12 cellular contexts compared by ENCODE assay signal in the genomic region with DNA sequence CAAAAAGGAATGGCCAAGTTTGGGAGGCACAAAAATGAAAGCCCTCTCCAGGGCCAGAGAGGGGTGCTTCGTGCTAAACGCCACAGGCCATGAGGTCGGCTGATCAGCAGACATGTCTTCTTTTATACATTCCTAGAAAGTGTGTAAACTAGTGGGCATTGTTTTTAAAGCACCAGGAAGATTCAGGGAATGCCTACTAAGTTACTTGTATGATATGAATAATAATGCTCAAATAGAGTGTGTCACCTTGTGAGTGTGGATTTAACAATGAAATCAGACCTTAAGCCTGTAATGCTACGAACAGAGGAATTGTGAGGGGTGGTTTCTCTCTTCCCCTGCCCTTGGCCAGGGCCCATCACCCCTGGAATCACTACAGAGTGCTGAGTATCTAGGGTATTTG.
DNase-seq lines count a peak whose midpoint lies in the region; ATAC-seq and TF ChIP-seq lines count a peak whose summit lies in the region.
"Had no signal": no experiment of that assay in that cellular context is flagged by ENCODE, and none has a peak within 500 bp of the region (broad histone marks: within the 10 kb centered on the region; RNA-seq: fewer than 3 reads in every experiment).

No MANE protein-coding gene starts in this region.

- H3K27ac Mint-ChIP-seq in activated T-cell treated with anti-CD3 and anti-CD28 coated beads, Interleukin-2, amount 50 U/mL, for 24 hours, result peak overlapping the region; percentile 91
- peak overlapping the region; percentile 35 for H3K27ac Mint-ChIP-seq in activated B cell treated with CpG ODN at 0.5 μM for 24 hours
- H3K27ac Mint-ChIP-seq: neural progenitor cell had no signal

- DNase-seq in activated T-cell treated with anti-CD3 and anti-CD28 coated beads, Interleukin-2, amount 50 U/mL, for 24 hours, result no peak
- DNase-seq in activated T-cell treated with anti-CD3 and anti-CD28 coated beads for 4 hours, result no peak
- no peak for DNase-seq in activated B cell treated with CpG ODN at 0.5 μM for 24 hours
- no peak for DNase-seq in hepatocyte (ENCODE audit: low spot score)
- no peak for DNase-seq in smooth muscle cell (lab: John Stamatoyannopoulos, UW; ENCODE audit: unreplicated experiment)
- no peak for DNase-seq in coronary artery (ENCODE audit: low spot score)
- no peak for DNase-seq in activated CD4-positive, CD25-positive, alpha-beta regulatory T cell (lab: John Stamatoyannopoulos, UW)
- DNase-seq: activated CD4-positive, alpha-beta T cell treated with anti-CD3 and anti-CD28 coated beads for 1 hour; colonic mucosa had no signal

- no peaks in the 10 kb centered on the region for H3K36me3 ChIP-seq in hepatocyte (replicated peaks; ENCODE audit: insufficient read depth, low read depth)
- no peaks in the 10 kb centered on the region for H3K36me3 ChIP-seq in smooth muscle cell (ENCODE audit: low read depth)
- H3K36me3 ChIP-seq: colonic mucosa, neural progenitor cell had no signal

- no peaks in the 10 kb centered on the region for H4K20me1 ChIP-seq in hepatocyte (ENCODE audit: insufficient read depth, poor library complexity, severe bottlenecking)
- H4K20me1 ChIP-seq in smooth muscle cell (ENCODE audit: low read depth), result no peaks in the 10 kb centered on the region

- no peaks in the 10 kb centered on the region for H3K9me2 ChIP-seq in hepatocyte (replicated peaks; ENCODE audit: insufficient read depth)

- H3K9ac ChIP-seq in smooth muscle cell (ENCODE audit: low read depth), result peak overlapping the region; percentile 44
- H3K9ac ChIP-seq: neural progenitor cell had no signal

- peaks cover 4% of the 10 kb centered on the region for H3K36me3 Mint-ChIP-seq in activated T-cell treated with anti-CD3 and anti-CD28 coated beads, Interleukin-2, amount 50 U/mL, for 24 hours (ENCODE audit: low read depth)
- no peaks in the 10 kb centered on the region for H3K36me3 Mint-ChIP-seq in activated B cell treated with CpG ODN at 0.5 μM for 24 hours (ENCODE audit: low read depth)
- H3K36me3 Mint-ChIP-seq: neural progenitor cell had no signal

- intact Hi-C loops in activated B cell treated with CpG ODN at 0.5 μM for 24 hours (cut with micrococcal nuclease), result no loop called here

- peaks cover 4% of the 10 kb centered on the region for H3K9me3 Mint-ChIP-seq in activated T-cell treated with anti-CD3 and anti-CD28 coated beads, Interleukin-2, amount 50 U/mL, for 24 hours
- H3K9me3 Mint-ChIP-seq in activated B cell treated with CpG ODN at 0.5 μM for 24 hours, result no peaks in the 10 kb centered on the region
- H3K9me3 Mint-ChIP-seq: neural progenitor cell had no signal

- 93% methylated on average over 4 of the region's 4 CpGs for WGBS in hepatocyte (ENCODE audit: low lambda C conversion rate, missing lambda C conversion rate)
- WGBS in smooth muscle cell (ENCODE audit: low lambda C conversion rate), result 95% methylated on average over 4 of the region's 4 CpGs

- H3K9me3 ChIP-seq in hepatocyte (ENCODE audit: low read depth), result no peaks in the 10 kb centered on the region
- H3K9me3 ChIP-seq in smooth muscle cell (replicated peaks; ENCODE audit: low read depth), result no peaks in the 10 kb centered on the region
- H3K9me3 ChIP-seq: colonic mucosa had no signal

- CTCF ChIA-PET in activated B cell treated with CpG ODN at 0.5 μM for 24 hours (lab: Charles Lee), result no interaction called here

- no peak overlapping the region for H3K4me2 ChIP-seq in hepatocyte
- H3K4me2 ChIP-seq in smooth muscle cell, result peak overlapping the region; percentile 48
- H3K4me2 ChIP-seq: neural progenitor cell had no signal

- H3K4me3 ChIP-seq in hepatocyte, result no peak overlapping the region
- H3K4me3 ChIP-seq in smooth muscle cell, result no peak overlapping the region
- no peak overlapping the region for H3K4me3 ChIP-seq in coronary artery
- H3K4me3 ChIP-seq: colonic mucosa, neural progenitor cell had no signal

- no peaks in the 10 kb centered on the region for H3K79me2 ChIP-seq in hepatocyte
- H3K79me2 ChIP-seq in smooth muscle cell (ENCODE audit: low read depth), result no peaks in the 10 kb centered on the region

- no peaks in the 10 kb centered on the region for H3K27me3 ChIP-seq in hepatocyte
- no peaks in the 10 kb centered on the region for H3K27me3 ChIP-seq in smooth muscle cell (ENCODE audit: low read depth)
- H3K27me3 ChIP-seq: colonic mucosa, neural progenitor cell had no signal

- TF ChIP-seq CTCF in activated B cell treated with CpG ODN at 0.5 μM for 24 hours (IDR thresholded peaks at IDR 0.05) (no peak), hepatocyte (IDR thresholded peaks at IDR 0.05; ENCODE audit: poor library complexity) (no peak), smooth muscle cell (IDR thresholded peaks at IDR 0.05; ENCODE audit: borderline replicate concordance, insufficient read depth, poor library complexity, severe bottlenecking) (no peak), coronary artery (IDR thresholded peaks at IDR 0.05) (no peak)

- H3K4me1 Mint-ChIP-seq in activated T-cell treated with anti-CD3 and anti-CD28 coated beads, Interleukin-2, amount 50 U/mL, for 24 hours (ENCODE audit: low read depth), result peaks cover 80% of the 10 kb centered on the region
- peaks cover 28% of the 10 kb centered on the region for H3K4me1 Mint-ChIP-seq in activated B cell treated with CpG ODN at 0.5 μM for 24 hours

- H3K4me1 ChIP-seq in hepatocyte (ENCODE audit: insufficient read depth) (no peaks in the 10 kb centered on the region), smooth muscle cell (ENCODE audit: low read depth) (peaks cover 12% of the 10 kb centered on the region)
- H3K4me1 ChIP-seq: colonic mucosa, neural progenitor cell had no signal

- no peak overlapping the region for H3K4me3 Mint-ChIP-seq in activated T-cell treated with anti-CD3 and anti-CD28 coated beads, Interleukin-2, amount 50 U/mL, for 24 hours
- H3K4me3 Mint-ChIP-seq in activated B cell treated with CpG ODN at 0.5 μM for 24 hours, result no peak overlapping the region
- H3K4me3 Mint-ChIP-seq: neural progenitor cell had no signal

- POLR2A ChIA-PET in activated B cell treated with CpG ODN at 0.5 μM for 24 hours (lab: Charles Lee), result interaction anchor here (1.0 kb wide), 1 partner anchor 9 kb away, joined by 3 read pairs; no protein-coding TSS in a partner anchor

- peak overlapping the region; percentile 78 for H3K27ac ChIP-seq in hepatocyte
- H3K27ac ChIP-seq in smooth muscle cell (ENCODE audit: low read depth), result peak overlapping the region; percentile 94
- peak overlapping the region in 1 of 2 donors; percentile 53 for H3K27ac ChIP-seq in coronary artery
- H3K27ac ChIP-seq: colonic mucosa, neural progenitor cell had no signal

- ATAC-seq in activated B cell treated with CpG ODN at 0.5 μM for 24 hours (ENCODE audit: low read depth) (no peak), GM19455 (IDR thresholded peaks at IDR 0.05; ENCODE audit: unreplicated experiment) (no peak)
- ATAC-seq: SK-N-SH treated with all-trans-retinoic acid at 6 μM for 48 hours had no signal

- H3F3A ChIP-seq in smooth muscle cell (ENCODE audit: low read depth), result peaks cover 18% of the 10 kb centered on the region

- no peak overlapping the region for H2AFZ ChIP-seq in hepatocyte
- peak overlapping the region; percentile 66 for H2AFZ ChIP-seq in smooth muscle cell (ENCODE audit: low read depth)
- H2AFZ ChIP-seq: neural progenitor cell had no signal

- H3K27me3 Mint-ChIP-seq in activated T-cell treated with anti-CD3 and anti-CD28 coated beads, Interleukin-2, amount 50 U/mL, for 24 hours, result no peaks in the 10 kb centered on the region
- no peaks in the 10 kb centered on the region for H3K27me3 Mint-ChIP-seq in activated B cell treated with CpG ODN at 0.5 μM for 24 hours
